ENCODE assay signal across 1 cellular context in genomic region chr10:17655567-17656146, GRCh38.
TF ChIP-seq lines count a peak whose summit lies in the region.

No MANE protein-coding gene starts in this region.

TF ChIP-seq in GM12878, 131 proteins besides CTCF, POLR2A, EP300 and RAD21 (continued from another document and continues in another):
- TF ChIP-seq CBX5 (IDR thresholded peaks at IDR 0.05; ENCODE audit: low read depth) (no peak), JUND (IDR thresholded peaks at IDR 0.05; ENCODE audit: low read depth, low read length) (peak; percentile 50; the same call in 1 of the 2 replicates), CBFB (IDR thresholded peaks at IDR 0.05; ENCODE audit: low read depth) (no peak), BCLAF1 (IDR thresholded peaks at IDR 0.05) (no peak), CREB1 (IDR thresholded peaks at IDR 0.05; ENCODE audit: low read depth) (peak; percentile 61; the same call in 1 of the 2 replicates), E4F1 (IDR thresholded peaks at IDR 0.05; ENCODE audit: borderline replicate concordance, partially characterized antibody) (no peak), CHD1 (IDR thresholded peaks at IDR 0.05; ENCODE audit: low read depth, low read length) (no peak), TCF3 (IDR thresholded peaks at IDR 0.05; ENCODE audit: borderline replicate concordance, insufficient read depth, low read depth, low read length) (0 out of 2 replicates have a peak, but pooled peaks have one; percentile 16), SUPT20H (IDR thresholded peaks at IDR 0.05; ENCODE audit: borderline replicate concordance, control insufficient read depth, low read depth, low read length) (no peak), BRCA1 (IDR thresholded peaks at IDR 0.05; ENCODE audit: low read depth, low read length) (no peak), ZBED1 (IDR thresholded peaks at IDR 0.05; ENCODE audit: borderline replicate concordance) (no peak; the same call in 1 of the 2 replicates), ZNF24 (IDR thresholded peaks at IDR 0.05) (0 out of 2 replicates have a peak, but pooled peaks have one; percentile 38), TAF1 (IDR thresholded peaks at IDR 0.05; ENCODE audit: borderline replicate concordance, low read depth, low read length) (no peak), NR2C2 (IDR thresholded peaks at IDR 0.05; ENCODE audit: borderline replicate concordance, control insufficient read depth, insufficient read length, low read depth) (no peak), IRF4 (IDR thresholded peaks at IDR 0.05; ENCODE audit: low read depth, low read length) (peak; percentile 94), JUNB (IDR thresholded peaks at IDR 0.05) (peak; percentile 96), E2F4 (IDR thresholded peaks at IDR 0.05; ENCODE audit: low read depth, low read length) (no peak), GATAD2B (conservative IDR thresholded peaks at IDR 0.05; ENCODE audit: low read depth) (no peak), WRNIP1 (IDR thresholded peaks at IDR 0.05; ENCODE audit: borderline replicate concordance, low read depth, low read length) (no peak), SREBF1 (IDR thresholded peaks at IDR 0.05; ENCODE audit: low read length) (no peak), CEBPZ (IDR thresholded peaks at IDR 0.05; ENCODE audit: low read depth, low read length) (no peak), FOXM1 (IDR thresholded peaks at IDR 0.05; ENCODE audit: low read depth, low read length) (peak; percentile 76; the same call in 1 of the 2 replicates), ZBTB4 (CRISPR knock-in tag; IDR thresholded peaks at IDR 0.05) (no peak), RUNX3 (IDR thresholded peaks at IDR 0.05; ENCODE audit: low read length) (peak; percentile 81), ZNF217 (IDR thresholded peaks at IDR 0.05) (peak; percentile 65; the same call in 1 of the 2 replicates), BACH1 (IDR thresholded peaks at IDR 0.05; ENCODE audit: borderline replicate concordance) (0 out of 2 replicates have a peak, but pooled peaks have one; percentile 17)
- TF ChIP-seq, protein P1, sequence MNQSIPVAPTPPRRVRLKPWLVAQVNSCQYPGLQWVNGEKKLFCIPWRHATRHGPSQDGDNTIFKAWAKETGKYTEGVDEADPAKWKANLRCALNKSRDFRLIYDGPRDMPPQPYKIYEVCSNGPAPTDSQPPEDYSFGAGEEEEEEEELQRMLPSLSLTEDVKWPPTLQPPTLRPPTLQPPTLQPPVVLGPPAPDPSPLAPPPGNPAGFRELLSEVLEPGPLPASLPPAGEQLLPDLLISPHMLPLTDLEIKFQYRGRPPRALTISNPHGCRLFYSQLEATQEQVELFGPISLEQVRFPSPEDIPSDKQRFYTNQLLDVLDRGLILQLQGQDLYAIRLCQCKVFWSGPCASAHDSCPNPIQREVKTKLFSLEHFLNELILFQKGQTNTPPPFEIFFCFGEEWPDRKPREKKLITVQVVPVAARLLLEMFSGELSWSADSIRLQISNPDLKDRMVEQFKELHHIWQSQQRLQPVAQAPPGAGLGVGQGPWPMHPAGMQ (IDR thresholded peaks at IDR 0.05; ENCODE audit: borderline replicate concordance), result no peak
- TF ChIP-seq, protein P2, sequence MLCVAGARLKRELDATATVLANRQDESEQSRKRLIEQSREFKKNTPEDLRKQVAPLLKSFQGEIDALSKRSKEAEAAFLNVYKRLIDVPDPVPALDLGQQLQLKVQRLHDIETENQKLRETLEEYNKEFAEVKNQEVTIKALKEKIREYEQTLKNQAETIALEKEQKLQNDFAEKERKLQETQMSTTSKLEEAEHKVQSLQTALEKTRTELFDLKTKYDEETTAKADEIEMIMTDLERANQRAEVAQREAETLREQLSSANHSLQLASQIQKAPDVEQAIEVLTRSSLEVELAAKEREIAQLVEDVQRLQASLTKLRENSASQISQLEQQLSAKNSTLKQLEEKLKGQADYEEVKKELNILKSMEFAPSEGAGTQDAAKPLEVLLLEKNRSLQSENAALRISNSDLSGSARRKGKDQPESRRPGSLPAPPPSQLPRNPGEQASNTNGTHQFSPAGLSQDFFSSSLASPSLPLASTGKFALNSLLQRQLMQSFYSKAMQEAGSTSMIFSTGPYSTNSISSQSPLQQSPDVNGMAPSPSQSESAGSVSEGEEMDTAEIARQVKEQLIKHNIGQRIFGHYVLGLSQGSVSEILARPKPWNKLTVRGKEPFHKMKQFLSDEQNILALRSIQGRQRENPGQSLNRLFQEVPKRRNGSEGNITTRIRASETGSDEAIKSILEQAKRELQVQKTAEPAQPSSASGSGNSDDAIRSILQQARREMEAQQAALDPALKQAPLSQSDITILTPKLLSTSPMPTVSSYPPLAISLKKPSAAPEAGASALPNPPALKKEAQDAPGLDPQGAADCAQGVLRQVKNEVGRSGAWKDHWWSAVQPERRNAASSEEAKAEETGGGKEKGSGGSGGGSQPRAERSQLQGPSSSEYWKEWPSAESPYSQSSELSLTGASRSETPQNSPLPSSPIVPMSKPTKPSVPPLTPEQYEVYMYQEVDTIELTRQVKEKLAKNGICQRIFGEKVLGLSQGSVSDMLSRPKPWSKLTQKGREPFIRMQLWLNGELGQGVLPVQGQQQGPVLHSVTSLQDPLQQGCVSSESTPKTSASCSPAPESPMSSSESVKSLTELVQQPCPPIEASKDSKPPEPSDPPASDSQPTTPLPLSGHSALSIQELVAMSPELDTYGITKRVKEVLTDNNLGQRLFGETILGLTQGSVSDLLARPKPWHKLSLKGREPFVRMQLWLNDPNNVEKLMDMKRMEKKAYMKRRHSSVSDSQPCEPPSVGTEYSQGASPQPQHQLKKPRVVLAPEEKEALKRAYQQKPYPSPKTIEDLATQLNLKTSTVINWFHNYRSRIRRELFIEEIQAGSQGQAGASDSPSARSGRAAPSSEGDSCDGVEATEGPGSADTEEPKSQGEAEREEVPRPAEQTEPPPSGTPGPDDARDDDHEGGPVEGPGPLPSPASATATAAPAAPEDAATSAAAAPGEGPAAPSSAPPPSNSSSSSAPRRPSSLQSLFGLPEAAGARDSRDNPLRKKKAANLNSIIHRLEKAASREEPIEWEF (IDR thresholded peaks at IDR 0.05; ENCODE audit: insufficient replicate concordance, low read depth, low read length), result no peak
- TF ChIP-seq, protein P3, sequence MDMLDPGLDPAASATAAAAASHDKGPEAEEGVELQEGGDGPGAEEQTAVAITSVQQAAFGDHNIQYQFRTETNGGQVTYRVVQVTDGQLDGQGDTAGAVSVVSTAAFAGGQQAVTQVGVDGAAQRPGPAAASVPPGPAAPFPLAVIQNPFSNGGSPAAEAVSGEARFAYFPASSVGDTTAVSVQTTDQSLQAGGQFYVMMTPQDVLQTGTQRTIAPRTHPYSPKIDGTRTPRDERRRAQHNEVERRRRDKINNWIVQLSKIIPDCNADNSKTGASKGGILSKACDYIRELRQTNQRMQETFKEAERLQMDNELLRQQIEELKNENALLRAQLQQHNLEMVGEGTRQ (IDR thresholded peaks at IDR 0.05; ENCODE audit: borderline replicate concordance, low read depth, low read length), result no peak
